Comparison of ENCODE assay signal across 16 cellular contexts in genomic region chr4:89535251-89535650, GRCh38.
DNase-seq lines count a peak whose midpoint lies in the region; ATAC-seq and TF ChIP-seq lines count a peak whose summit lies in the region.
"Had no signal": no experiment of that assay in that cellular context is flagged by ENCODE, and none has a peak within 500 bp of the region (broad histone marks: within the 10 kb centered on the region; RNA-seq: fewer than 3 reads in every experiment).

No MANE protein-coding gene starts in this region.

- intact Hi-C loops in left ventricle myocardium superior (cut with micrococcal nuclease) = no loop called here

- no peak overlapping the region for H3K4me3 ChIP-seq in fibroblast of the aortic adventitia (ENCODE audit: low read depth, low read length)
- H3K4me3 ChIP-seq: GM12878, HAP-1 had no signal

- ATAC-seq in GM21723 (IDR thresholded peaks at IDR 0.05; ENCODE audit: unreplicated experiment) (no peak), left ventricle myocardium superior (no peak)
- ATAC-seq: GM12878 had no signal

- TF ChIP-seq CTCF in fibroblast of the aortic adventitia (IDR thresholded peaks at IDR 0.05; ENCODE audit: insufficient read depth, low read length) = no peak

- DNase-seq in ELR (ENCODE audit: low read depth) (peak; percentile 26), M059J (ENCODE audit: low read depth) (peak; percentile 20), dermis blood vessel endothelial cell (peak; percentile 44), fibroblast of the aortic adventitia (ENCODE audit: low read depth) (peak; percentile 27), left ventricle myocardium superior (no peak), EL (no peak)
- DNase-seq: ACHN; BE2C; C1 segment of cervical spinal cord; Caco-2; CD4-positive, CD25-positive, alpha-beta regulatory T cell; CD8-positive, alpha-beta memory T cell; GF-D8 had no signal

Comparison
In these comparisons a context has a peak if more than half of its experiments do, and no peak if none do; other contexts are left out.
1. DNase-seq: peak in ELR (single experiment), M059J (single experiment), dermis blood vessel endothelial cell (single experiment) and fibroblast of the aortic adventitia (single experiment); none in left ventricle myocardium superior (single experiment) and EL (single experiment).